ENCODE assay signal across 1 cellular context in the genomic region with DNA sequence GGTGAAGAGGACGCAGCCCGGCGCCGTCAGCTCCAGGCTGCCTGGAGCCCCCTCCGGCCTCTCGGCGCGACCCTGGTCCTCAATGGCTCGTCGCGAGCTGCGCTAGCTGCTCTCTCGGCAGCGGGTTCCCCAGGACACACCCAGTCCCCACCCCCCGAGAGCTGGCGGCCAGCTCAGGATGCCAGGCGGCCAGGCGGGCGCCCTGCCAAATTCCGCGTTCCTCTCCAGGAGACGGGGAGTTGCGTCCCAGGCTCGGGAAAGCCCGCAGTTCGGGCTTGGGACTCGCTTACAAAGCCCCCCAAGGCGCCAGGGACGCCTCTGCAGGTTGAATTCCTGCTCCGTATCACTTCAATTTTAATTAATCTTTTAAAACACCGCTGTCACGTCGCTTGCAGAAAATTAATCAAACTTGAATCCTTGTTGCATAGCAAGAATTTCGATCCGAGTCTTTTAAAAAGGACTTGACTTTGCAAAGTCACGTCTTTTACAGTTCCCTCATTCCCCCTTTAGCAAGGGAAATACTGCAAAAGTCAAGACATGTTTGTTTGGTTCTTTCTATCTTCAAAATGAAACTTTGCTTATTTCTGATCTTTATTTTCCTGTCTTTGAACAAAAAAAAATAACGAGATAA.
A peak's percentile ranks its signal among the peaks of the same experiment; 100 is the strongest.
TF ChIP-seq lines count a peak whose summit lies in the region.

No MANE protein-coding gene starts in this region.

TF ChIP-seq in HepG2, 621 proteins besides CTCF, POLR2A, EP300 and RAD21 (continued from another document and continues in another):
- TF ChIP-seq FOSL1 (CRISPR knock-in tag; IDR thresholded peaks at IDR 0.05; ENCODE audit: borderline replicate concordance) (no peak), ZNF468 (CRISPR knock-in tag; IDR thresholded peaks at IDR 0.05) (no peak), HNRNPLL (IDR thresholded peaks at IDR 0.05; ENCODE audit: low read depth, low read length, poor library complexity, severe bottlenecking) (peak; percentile 76), WIZ (CRISPR knock-in tag; IDR thresholded peaks at IDR 0.05) (no peak), SP140L (CRISPR knock-in tag; IDR thresholded peaks at IDR 0.05; ENCODE audit: borderline replicate concordance) (no peak), ONECUT2 (CRISPR knock-in tag; IDR thresholded peaks at IDR 0.05) (no peak), PHF8 (CRISPR knock-in tag; IDR thresholded peaks at IDR 0.05) (peak; percentile 48), SALL1 (CRISPR knock-in tag; IDR thresholded peaks at IDR 0.05) (peak; percentile 80), FOSL2 (CRISPR knock-in tag; IDR thresholded peaks at IDR 0.05) (no peak), TAF1 (CRISPR knock-in tag; IDR thresholded peaks at IDR 0.05) (peak; percentile 61), ZNF703 (CRISPR knock-in tag; IDR thresholded peaks at IDR 0.05; ENCODE audit: borderline replicate concordance) (no peak), EHMT2 (IDR thresholded peaks at IDR 0.05; ENCODE audit: borderline replicate concordance, low read depth, low read length) (no peak), JARID2 (CRISPR knock-in tag; IDR thresholded peaks at IDR 0.05; ENCODE audit: insufficient replicate concordance) (no peak), REPIN1 (CRISPR knock-in tag; IDR thresholded peaks at IDR 0.05; ENCODE audit: borderline replicate concordance, low read depth) (no peak), ATAD3A (CRISPR knock-in tag; IDR thresholded peaks at IDR 0.05) (no peak), ZBTB26 (CRISPR knock-in tag; IDR thresholded peaks at IDR 0.05; ENCODE audit: borderline replicate concordance) (no peak), ISL2 (CRISPR knock-in tag; IDR thresholded peaks at IDR 0.05) (0 out of 2 replicates have a peak, but pooled peaks have one; percentile 30), ZEB1 (IDR thresholded peaks at IDR 0.05; ENCODE audit: insufficient replicate concordance, low read depth) (no peak), ZNF282 (IDR thresholded peaks at IDR 0.05; ENCODE audit: partially characterized antibody) (no peak), RERE (CRISPR knock-in tag; IDR thresholded peaks at IDR 0.05; ENCODE audit: low read depth) (peak; percentile 39; the same call in 1 of the 2 replicates), ZNF430 (CRISPR knock-in tag; IDR thresholded peaks at IDR 0.05) (no peak; the same call in 1 of the 2 replicates), TCF7L2 (IDR thresholded peaks at IDR 0.05; ENCODE audit: low read depth, low read length) (no peak), ATF1 (CRISPR knock-in tag; IDR thresholded peaks at IDR 0.05) (no peak), ZNF20 (CRISPR knock-in tag; IDR thresholded peaks at IDR 0.05) (no peak), BORCS8-MEF2B (CRISPR knock-in tag; IDR thresholded peaks at IDR 0.05) (peak; percentile 69; the same call in 1 of the 2 replicates), GTF2F1 (IDR thresholded peaks at IDR 0.05; ENCODE audit: low read length) (no peak), SMAD9 (CRISPR knock-in tag; IDR thresholded peaks at IDR 0.05) (no peak), ZNF333 (CRISPR knock-in tag; IDR thresholded peaks at IDR 0.05; ENCODE audit: borderline replicate concordance) (no peak), KDM3A (CRISPR knock-in tag; IDR thresholded peaks at IDR 0.05; ENCODE audit: low read depth) (0 out of 2 replicates have a peak, but pooled peaks have one; percentile 39), ZBTB42 (CRISPR knock-in tag; IDR thresholded peaks at IDR 0.05) (no peak), MAZ (IDR thresholded peaks at IDR 0.05; ENCODE audit: borderline replicate concordance, low read depth, low read length) (peak; percentile 59; the same call in 1 of the 2 replicates), MAZ (CRISPR knock-in tag; IDR thresholded peaks at IDR 0.05; ENCODE audit: low read depth) (no peak), KLF6 (CRISPR knock-in tag; IDR thresholded peaks at IDR 0.05) (peak; percentile 39; the same call in 1 of the 2 replicates), KLF11 (CRISPR knock-in tag; IDR thresholded peaks at IDR 0.05) (0 out of 2 replicates have a peak, but pooled peaks have one; percentile 13)
- TF ChIP-seq, protein P1, sequence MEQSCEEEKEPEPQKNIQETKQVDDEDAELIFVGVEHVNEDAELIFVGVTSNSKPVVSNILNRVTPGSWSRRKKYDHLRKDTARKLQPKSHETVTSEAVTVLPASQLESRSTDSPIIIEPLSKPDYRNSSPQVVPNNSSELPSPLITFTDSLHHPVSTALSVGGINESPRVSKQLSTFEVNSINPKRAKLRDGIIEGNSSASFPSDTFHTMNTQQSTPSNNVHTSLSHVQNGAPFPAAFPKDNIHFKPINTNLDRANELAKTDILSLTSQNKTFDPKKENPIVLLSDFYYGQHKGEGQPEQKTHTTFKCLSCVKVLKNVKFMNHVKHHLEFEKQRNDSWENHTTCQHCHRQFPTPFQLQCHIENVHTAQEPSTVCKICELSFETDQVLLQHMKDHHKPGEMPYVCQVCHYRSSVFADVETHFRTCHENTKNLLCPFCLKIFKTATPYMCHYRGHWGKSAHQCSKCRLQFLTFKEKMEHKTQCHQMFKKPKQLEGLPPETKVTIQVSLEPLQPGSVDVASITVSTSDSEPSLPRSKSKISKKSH (CRISPR knock-in tag; IDR thresholded peaks at IDR 0.05; ENCODE audit: borderline replicate concordance): 0 out of 2 replicates have a peak, but pooled peaks have one; percentile 86
- TF ChIP-seq, protein P2, sequence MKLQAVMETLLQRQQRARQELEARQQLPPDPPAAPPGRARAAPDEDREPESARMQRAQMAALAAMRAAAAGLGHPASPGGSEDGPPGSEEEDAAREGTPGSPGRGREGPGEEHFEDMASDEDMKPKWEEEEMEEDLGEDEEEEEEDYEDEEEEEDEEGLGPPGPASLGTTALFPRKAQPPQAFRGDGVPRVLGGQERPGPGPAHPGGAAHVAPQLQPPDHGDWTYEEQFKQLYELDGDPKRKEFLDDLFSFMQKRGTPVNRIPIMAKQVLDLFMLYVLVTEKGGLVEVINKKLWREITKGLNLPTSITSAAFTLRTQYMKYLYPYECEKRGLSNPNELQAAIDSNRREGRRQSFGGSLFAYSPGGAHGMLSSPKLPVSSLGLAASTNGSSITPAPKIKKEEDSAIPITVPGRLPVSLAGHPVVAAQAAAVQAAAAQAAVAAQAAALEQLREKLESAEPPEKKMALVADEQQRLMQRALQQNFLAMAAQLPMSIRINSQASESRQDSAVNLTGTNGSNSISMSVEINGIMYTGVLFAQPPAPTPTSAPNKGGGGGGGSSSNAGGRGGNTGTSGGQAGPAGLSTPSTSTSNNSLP (IDR thresholded peaks at IDR 0.05; ENCODE audit: low read depth, low read length): no peak
- TF ChIP-seq, protein P3, sequence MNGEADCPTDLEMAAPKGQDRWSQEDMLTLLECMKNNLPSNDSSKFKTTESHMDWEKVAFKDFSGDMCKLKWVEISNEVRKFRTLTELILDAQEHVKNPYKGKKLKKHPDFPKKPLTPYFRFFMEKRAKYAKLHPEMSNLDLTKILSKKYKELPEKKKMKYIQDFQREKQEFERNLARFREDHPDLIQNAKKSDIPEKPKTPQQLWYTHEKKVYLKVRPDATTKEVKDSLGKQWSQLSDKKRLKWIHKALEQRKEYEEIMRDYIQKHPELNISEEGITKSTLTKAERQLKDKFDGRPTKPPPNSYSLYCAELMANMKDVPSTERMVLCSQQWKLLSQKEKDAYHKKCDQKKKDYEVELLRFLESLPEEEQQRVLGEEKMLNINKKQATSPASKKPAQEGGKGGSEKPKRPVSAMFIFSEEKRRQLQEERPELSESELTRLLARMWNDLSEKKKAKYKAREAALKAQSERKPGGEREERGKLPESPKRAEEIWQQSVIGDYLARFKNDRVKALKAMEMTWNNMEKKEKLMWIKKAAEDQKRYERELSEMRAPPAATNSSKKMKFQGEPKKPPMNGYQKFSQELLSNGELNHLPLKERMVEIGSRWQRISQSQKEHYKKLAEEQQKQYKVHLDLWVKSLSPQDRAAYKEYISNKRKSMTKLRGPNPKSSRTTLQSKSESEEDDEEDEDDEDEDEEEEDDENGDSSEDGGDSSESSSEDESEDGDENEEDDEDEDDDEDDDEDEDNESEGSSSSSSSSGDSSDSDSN (CRISPR knock-in tag; IDR thresholded peaks at IDR 0.05): peak; percentile 79
- TF ChIP-seq, protein P4, sequence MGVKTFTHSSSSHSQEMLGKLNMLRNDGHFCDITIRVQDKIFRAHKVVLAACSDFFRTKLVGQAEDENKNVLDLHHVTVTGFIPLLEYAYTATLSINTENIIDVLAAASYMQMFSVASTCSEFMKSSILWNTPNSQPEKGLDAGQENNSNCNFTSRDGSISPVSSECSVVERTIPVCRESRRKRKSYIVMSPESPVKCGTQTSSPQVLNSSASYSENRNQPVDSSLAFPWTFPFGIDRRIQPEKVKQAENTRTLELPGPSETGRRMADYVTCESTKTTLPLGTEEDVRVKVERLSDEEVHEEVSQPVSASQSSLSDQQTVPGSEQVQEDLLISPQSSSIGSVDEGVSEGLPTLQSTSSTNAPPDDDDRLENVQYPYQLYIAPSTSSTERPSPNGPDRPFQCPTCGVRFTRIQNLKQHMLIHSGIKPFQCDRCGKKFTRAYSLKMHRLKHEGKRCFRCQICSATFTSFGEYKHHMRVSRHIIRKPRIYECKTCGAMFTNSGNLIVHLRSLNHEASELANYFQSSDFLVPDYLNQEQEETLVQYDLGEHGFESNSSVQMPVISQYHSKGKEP (CRISPR knock-in tag; IDR thresholded peaks at IDR 0.05): no peak
- TF ChIP-seq, protein P5, sequence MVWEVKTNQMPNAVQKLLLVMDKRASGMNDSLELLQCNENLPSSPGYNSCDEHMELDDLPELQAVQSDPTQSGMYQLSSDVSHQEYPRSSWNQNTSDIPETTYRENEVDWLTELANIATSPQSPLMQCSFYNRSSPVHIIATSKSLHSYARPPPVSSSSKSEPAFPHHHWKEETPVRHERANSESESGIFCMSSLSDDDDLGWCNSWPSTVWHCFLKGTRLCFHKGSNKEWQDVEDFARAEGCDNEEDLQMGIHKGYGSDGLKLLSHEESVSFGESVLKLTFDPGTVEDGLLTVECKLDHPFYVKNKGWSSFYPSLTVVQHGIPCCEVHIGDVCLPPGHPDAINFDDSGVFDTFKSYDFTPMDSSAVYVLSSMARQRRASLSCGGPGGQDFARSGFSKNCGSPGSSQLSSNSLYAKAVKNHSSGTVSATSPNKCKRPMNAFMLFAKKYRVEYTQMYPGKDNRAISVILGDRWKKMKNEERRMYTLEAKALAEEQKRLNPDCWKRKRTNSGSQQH (CRISPR knock-in tag; IDR thresholded peaks at IDR 0.05; ENCODE audit: low read depth): peak; percentile 77
- TF ChIP-seq, protein P6, sequence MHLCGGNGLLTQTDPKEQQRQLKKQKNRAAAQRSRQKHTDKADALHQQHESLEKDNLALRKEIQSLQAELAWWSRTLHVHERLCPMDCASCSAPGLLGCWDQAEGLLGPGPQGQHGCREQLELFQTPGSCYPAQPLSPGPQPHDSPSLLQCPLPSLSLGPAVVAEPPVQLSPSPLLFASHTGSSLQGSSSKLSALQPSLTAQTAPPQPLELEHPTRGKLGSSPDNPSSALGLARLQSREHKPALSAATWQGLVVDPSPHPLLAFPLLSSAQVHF (CRISPR knock-in tag; IDR thresholded peaks at IDR 0.05): no peak
- TF ChIP-seq, protein P7, sequence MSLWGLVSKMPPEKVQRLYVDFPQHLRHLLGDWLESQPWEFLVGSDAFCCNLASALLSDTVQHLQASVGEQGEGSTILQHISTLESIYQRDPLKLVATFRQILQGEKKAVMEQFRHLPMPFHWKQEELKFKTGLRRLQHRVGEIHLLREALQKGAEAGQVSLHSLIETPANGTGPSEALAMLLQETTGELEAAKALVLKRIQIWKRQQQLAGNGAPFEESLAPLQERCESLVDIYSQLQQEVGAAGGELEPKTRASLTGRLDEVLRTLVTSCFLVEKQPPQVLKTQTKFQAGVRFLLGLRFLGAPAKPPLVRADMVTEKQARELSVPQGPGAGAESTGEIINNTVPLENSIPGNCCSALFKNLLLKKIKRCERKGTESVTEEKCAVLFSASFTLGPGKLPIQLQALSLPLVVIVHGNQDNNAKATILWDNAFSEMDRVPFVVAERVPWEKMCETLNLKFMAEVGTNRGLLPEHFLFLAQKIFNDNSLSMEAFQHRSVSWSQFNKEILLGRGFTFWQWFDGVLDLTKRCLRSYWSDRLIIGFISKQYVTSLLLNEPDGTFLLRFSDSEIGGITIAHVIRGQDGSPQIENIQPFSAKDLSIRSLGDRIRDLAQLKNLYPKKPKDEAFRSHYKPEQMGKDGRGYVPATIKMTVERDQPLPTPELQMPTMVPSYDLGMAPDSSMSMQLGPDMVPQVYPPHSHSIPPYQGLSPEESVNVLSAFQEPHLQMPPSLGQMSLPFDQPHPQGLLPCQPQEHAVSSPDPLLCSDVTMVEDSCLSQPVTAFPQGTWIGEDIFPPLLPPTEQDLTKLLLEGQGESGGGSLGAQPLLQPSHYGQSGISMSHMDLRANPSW (CRISPR knock-in tag; IDR thresholded peaks at IDR 0.05; ENCODE audit: borderline replicate concordance): no peak
